ENCODE assay signal across 4 cellular contexts in the genomic region with DNA sequence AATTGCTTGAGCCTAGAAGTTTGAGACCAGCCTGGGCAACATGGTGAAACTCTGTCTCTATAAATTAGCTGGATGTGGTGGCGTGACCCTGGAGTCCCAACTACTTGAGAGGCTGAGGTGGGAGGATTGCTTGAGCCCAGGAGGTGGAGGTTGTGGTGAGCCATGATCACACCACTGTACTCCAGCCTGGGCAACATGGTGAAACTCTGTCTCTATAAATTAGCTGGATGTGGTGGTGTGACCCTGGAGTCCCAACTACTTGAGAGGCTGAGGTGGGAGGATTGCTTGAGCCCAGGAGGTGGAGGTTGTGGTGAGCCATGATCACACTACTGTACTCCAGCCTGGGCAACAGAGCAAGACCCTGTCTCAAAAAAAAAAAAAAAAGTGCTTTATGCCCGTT. TPM values are rescaled to one million over a fixed set of nuclear protein-coding genes. Genes with fewer than 3 reads are reported as not detected.
"Had no signal": no experiment of that assay in that cellular context is flagged by ENCODE, and none has a peak within 500 bp of the region (broad histone marks: within the 10 kb centered on the region; RNA-seq: fewer than 3 reads in every experiment).

No MANE protein-coding gene starts in this region.

RNA-seq across cellular contexts. Expression of a gene that starts 53.4 kb away (rescaled TPM):
- total RNA-seq: activated naive CD4-positive, alpha-beta T cell treated with anti-CD3 and anti-CD28 coated beads for 36 hours; activated naive CD8-positive, alpha-beta T cell treated with anti-CD3 and anti-CD28 coated beads for 36 hours; PC-9; SK-MEL-5 had no signal
